ENCODE assay signal across 21 cellular contexts in the genomic region with DNA sequence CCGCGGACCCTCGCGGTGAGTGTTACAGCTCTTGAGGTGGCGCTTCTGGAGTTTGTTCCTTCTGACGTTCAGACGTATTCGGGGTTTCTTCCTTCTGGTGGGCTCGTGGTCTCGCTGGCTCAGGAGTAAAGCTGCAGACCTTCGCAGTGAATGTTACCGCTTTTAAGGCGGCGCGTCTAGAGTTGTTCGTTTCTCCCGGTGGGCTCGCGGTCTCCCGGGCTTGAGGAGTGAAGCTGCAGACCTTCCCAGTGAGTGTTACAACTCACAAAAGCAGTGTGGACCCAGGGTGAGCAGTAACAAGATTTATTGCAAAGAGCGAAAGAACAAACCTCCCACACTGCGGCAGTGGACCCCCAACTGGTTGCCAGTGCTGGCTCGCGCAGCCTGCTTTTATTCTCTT.
DNase-seq lines count a peak whose midpoint lies in the region; ATAC-seq and TF ChIP-seq lines count a peak whose summit lies in the region.
"Had no signal": no experiment of that assay in that cellular context is flagged by ENCODE, and none has a peak within 500 bp of the region (broad histone marks: within the 10 kb centered on the region; RNA-seq: fewer than 3 reads in every experiment).

No MANE protein-coding gene starts in this region.

- CTCF ChIA-PET in CD4-positive, alpha-beta T cell (lab: Charles Lee): no interaction called here
- CTCF ChIA-PET in Caco-2 (lab: Charles Lee): interaction anchor here (1.5 to 2.8 kb wide), 3 partner anchors 10 to 51 kb away, joined by 4 to 14 read pairs (median 5); no protein-coding TSS in a partner anchor

- BruUV-seq in Caco-2 (replicated peaks; lab: Mats Ljungman, UMichigan): no TSS peak

- H3K27ac ChIP-seq in CD4-positive, alpha-beta T cell (ENCODE audit: low read depth, low read length): no peak overlapping the region
- H3K27ac ChIP-seq: gastroesophageal sphincter, HL-60, neutrophil, prostate gland, sigmoid colon, transverse colon had no signal

- no peak for DNase-seq in CD4-positive, alpha-beta T cell
- DNase-seq in Caco-2 (no peak), nephron progenitor cell (no peak), DMS53 (lab: John Stamatoyannopoulos, UW) (no peak), NAMALWA (ENCODE audit: low spot score) (no peak)
- DNase-seq: activated effector memory CD4-positive, alpha-beta T cell treated with Interleukin-2 at 50 U/mL for 16 hours; amniotic stem cell; cortex of kidney; DMS79; NCI-H1092 treated with DMSO at 0.1 percent for 48 hours; NCI-H187 treated with DMSO at 0.1 percent for 48 hours; NCI-H526 treated with DMSO at 0.1 percent for 48 hours; sigmoid colon; transverse colon had no signal

- H3K4me1 Mint-ChIP-seq in CD4-positive, alpha-beta T cell (ENCODE audit: low read depth): peaks cover 21% of the 10 kb centered on the region
- H3K4me1 Mint-ChIP-seq in Caco-2 (ENCODE audit: low read depth, unreplicated experiment) (peaks cover 12% of the 10 kb centered on the region), nephron progenitor cell (peaks cover 28% of the 10 kb centered on the region)
- peaks cover 13% of the 10 kb centered on the region for H3K4me1 Mint-ChIP-seq in activated T-helper 17 cell treated with anti-CD3 and anti-CD28 coated beads, Interleukin-2, amount 50 U/mL, for 72 hours

- peak overlapping the region; percentile 47 for H3K4me3 Mint-ChIP-seq in CD4-positive, alpha-beta T cell
- H3K4me3 Mint-ChIP-seq in Caco-2 (ENCODE audit: unreplicated experiment) (peak overlapping the region; percentile 74), nephron progenitor cell (peak overlapping the region; percentile 66)
- H3K4me3 Mint-ChIP-seq in activated T-helper 17 cell treated with anti-CD3 and anti-CD28 coated beads, Interleukin-2, amount 50 U/mL, for 72 hours: peak overlapping the region; percentile 53

- H3K27me3 Mint-ChIP-seq in CD4-positive, alpha-beta T cell: peaks cover 15% of the 10 kb centered on the region
- H3K27me3 Mint-ChIP-seq in Caco-2 (ENCODE audit: insufficient read depth, unreplicated experiment): no peaks in the 10 kb centered on the region
- H3K27me3 Mint-ChIP-seq in activated T-helper 17 cell treated with anti-CD3 and anti-CD28 coated beads, Interleukin-2, amount 50 U/mL, for 72 hours: peaks cover 32% of the 10 kb centered on the region
- H3K27me3 Mint-ChIP-seq in nephron progenitor cell (ENCODE audit: low read depth, poor library complexity): peaks cover 23% of the 10 kb centered on the region

- POLR2A ChIA-PET in CD4-positive, alpha-beta T cell (lab: Charles Lee): interaction anchor here (1.0 to 1.3 kb wide), 3 partner anchors 27 to 94 kb away, joined by 4 to 5 read pairs (median 5); no protein-coding TSS in a partner anchor
- POLR2A ChIA-PET in Caco-2 (lab: Charles Lee): no interaction called here

- no peaks in the 10 kb centered on the region for H3K36me3 ChIP-seq in Caco-2 (ENCODE audit: control insufficient read depth, insufficient read depth, low read length)
- H3K36me3 ChIP-seq: gastroesophageal sphincter, neutrophil, prostate gland, sigmoid colon, transverse colon had no signal

- H3K27ac Mint-ChIP-seq in CD4-positive, alpha-beta T cell: no peak overlapping the region
- H3K27ac Mint-ChIP-seq in Caco-2 (ENCODE audit: unreplicated experiment) (peak overlapping the region; percentile 84), nephron progenitor cell (no peak overlapping the region)
- H3K27ac Mint-ChIP-seq in activated T-helper 17 cell treated with anti-CD3 and anti-CD28 coated beads, Interleukin-2, amount 50 U/mL, for 72 hours: no peak overlapping the region

- intact Hi-C loops in CD4-positive, alpha-beta T cell (cut with DNase I, micrococcal nuclease): loop anchor here (5.0 to 10.0 kb wide), 3 partner anchors 94 to 1011 kb away; no protein-coding TSS in a partner anchor
- intact Hi-C loops in Caco-2 (cut with micrococcal nuclease; ENCODE audit: unreplicated experiment): no loop called here

- TF ChIP-seq CTCF in CD4-positive, alpha-beta T cell (IDR thresholded peaks at IDR 0.05): no peak
- TF ChIP-seq CTCF in Caco-2 (IDR thresholded peaks at IDR 0.05; ENCODE audit: insufficient read depth in 1 of 2, low read depth in 1 of 2, low read length in 1 of 2, severe bottlenecking in 1 of 2, unreplicated experiment in 1 of 2): no peak
- no peak for TF ChIP-seq CTCF in nephron progenitor cell (IDR thresholded peaks at IDR 0.05)

- H3K9me3 ChIP-seq in CD4-positive, alpha-beta T cell (ENCODE audit: control insufficient read depth, low read length): no peaks in the 10 kb centered on the region
- H3K9me3 ChIP-seq in Caco-2: no peaks in the 10 kb centered on the region
- H3K9me3 ChIP-seq: neutrophil, prostate gland, sigmoid colon, transverse colon had no signal

- no peak overlapping the region for H3K4me3 ChIP-seq in Caco-2 (ENCODE audit: low read depth, low read length)
- H3K4me3 ChIP-seq: gastroesophageal sphincter, prostate gland, sigmoid colon, transverse colon had no signal

- no peaks in the 10 kb centered on the region for H3K9me3 Mint-ChIP-seq in CD4-positive, alpha-beta T cell
- no peaks in the 10 kb centered on the region for H3K9me3 Mint-ChIP-seq in Caco-2 (ENCODE audit: unreplicated experiment)
- H3K9me3 Mint-ChIP-seq in activated T-helper 17 cell treated with anti-CD3 and anti-CD28 coated beads, Interleukin-2, amount 50 U/mL, for 72 hours: no peaks in the 10 kb centered on the region
- H3K9me3 Mint-ChIP-seq in nephron progenitor cell: peaks cover 10% of the 10 kb centered on the region

- no peak for ATAC-seq in CD4-positive, alpha-beta T cell (ENCODE audit: poor library complexity)
- no peak for ATAC-seq in activated T-helper 17 cell treated with anti-CD3 and anti-CD28 coated beads, Interleukin-2, amount 50 U/mL, for 72 hours (replicated peaks)
- no peak for ATAC-seq in GM21515 (IDR thresholded peaks at IDR 0.05; ENCODE audit: unreplicated experiment)
- ATAC-seq: gastroesophageal sphincter had no signal

- H3K4me1 ChIP-seq in Caco-2: peaks cover 17% of the 10 kb centered on the region
- H3K4me1 ChIP-seq: prostate gland had no signal

- H3K36me3 Mint-ChIP-seq in CD4-positive, alpha-beta T cell (ENCODE audit: low read depth): no peaks in the 10 kb centered on the region
- H3K36me3 Mint-ChIP-seq in Caco-2 (ENCODE audit: insufficient read depth, unreplicated experiment) (peaks cover 7% of the 10 kb centered on the region), nephron progenitor cell (ENCODE audit: low read depth) (no peaks in the 10 kb centered on the region)
- no peaks in the 10 kb centered on the region for H3K36me3 Mint-ChIP-seq in activated T-helper 17 cell treated with anti-CD3 and anti-CD28 coated beads, Interleukin-2, amount 50 U/mL, for 72 hours (ENCODE audit: low read depth)
- H3K36me3 Mint-ChIP-seq: CD4-positive, alpha-beta memory T cell had no signal

- no peaks in the 10 kb centered on the region for H3K27me3 ChIP-seq in CD4-positive, alpha-beta T cell (ENCODE audit: control insufficient read depth, insufficient read depth, low read length)
- no peaks in the 10 kb centered on the region for H3K27me3 ChIP-seq in Caco-2 (replicated peaks; ENCODE audit: control insufficient read depth, insufficient read depth, low read length)
